ENCODE assay signal across 1 cellular context in genomic region chr3:106609666-106610301, GRCh38.
TF ChIP-seq lines count a peak whose summit lies in the region.

No MANE protein-coding gene starts in this region.

TF ChIP-seq in HepG2, 621 proteins besides CTCF, POLR2A, EP300 and RAD21 (continued from another document):
- TF ChIP-seq, protein P1, sequence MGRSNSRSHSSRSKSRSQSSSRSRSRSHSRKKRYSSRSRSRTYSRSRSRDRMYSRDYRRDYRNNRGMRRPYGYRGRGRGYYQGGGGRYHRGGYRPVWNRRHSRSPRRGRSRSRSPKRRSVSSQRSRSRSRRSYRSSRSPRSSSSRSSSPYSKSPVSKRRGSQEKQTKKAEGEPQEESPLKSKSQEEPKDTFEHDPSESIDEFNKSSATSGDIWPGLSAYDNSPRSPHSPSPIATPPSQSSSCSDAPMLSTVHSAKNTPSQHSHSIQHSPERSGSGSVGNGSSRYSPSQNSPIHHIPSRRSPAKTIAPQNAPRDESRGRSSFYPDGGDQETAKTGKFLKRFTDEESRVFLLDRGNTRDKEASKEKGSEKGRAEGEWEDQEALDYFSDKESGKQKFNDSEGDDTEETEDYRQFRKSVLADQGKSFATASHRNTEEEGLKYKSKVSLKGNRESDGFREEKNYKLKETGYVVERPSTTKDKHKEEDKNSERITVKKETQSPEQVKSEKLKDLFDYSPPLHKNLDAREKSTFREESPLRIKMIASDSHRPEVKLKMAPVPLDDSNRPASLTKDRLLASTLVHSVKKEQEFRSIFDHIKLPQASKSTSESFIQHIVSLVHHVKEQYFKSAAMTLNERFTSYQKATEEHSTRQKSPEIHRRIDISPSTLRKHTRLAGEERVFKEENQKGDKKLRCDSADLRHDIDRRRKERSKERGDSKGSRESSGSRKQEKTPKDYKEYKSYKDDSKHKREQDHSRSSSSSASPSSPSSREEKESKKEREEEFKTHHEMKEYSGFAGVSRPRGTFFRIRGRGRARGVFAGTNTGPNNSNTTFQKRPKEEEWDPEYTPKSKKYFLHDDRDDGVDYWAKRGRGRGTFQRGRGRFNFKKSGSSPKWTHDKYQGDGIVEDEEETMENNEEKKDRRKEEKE (IDR thresholded peaks at IDR 0.05): no peak
- no peak for TF ChIP-seq JUN (CRISPR knock-in tag; IDR thresholded peaks at IDR 0.05)
- TF ChIP-seq MYC (CRISPR knock-in tag; IDR thresholded peaks at IDR 0.05; ENCODE audit: borderline replicate concordance): no peak
- TF ChIP-seq SMC3 (IDR thresholded peaks at IDR 0.05; ENCODE audit: low read length): peak; percentile 63
- TF ChIP-seq ZNF672 (CRISPR knock-in tag; IDR thresholded peaks at IDR 0.05): no peak
- no peak for TF ChIP-seq PAWR (CRISPR knock-in tag; IDR thresholded peaks at IDR 0.05; ENCODE audit: borderline replicate concordance)
- TF ChIP-seq ZBTB37 (CRISPR knock-in tag; IDR thresholded peaks at IDR 0.05): no peak
- TF ChIP-seq STAG1 (CRISPR knock-in tag; IDR thresholded peaks at IDR 0.05): peak; percentile 87
- TF ChIP-seq ZNF460 (CRISPR knock-in tag; IDR thresholded peaks at IDR 0.05; ENCODE audit: borderline replicate concordance): no peak
- TF ChIP-seq HDAC6 (IDR thresholded peaks at IDR 0.05; ENCODE audit: low read depth, low read length): no peak
- TF ChIP-seq DNMT3B (CRISPR knock-in tag; conservative IDR thresholded peaks at IDR 0.05): 0 out of 2 replicates have a peak, but pooled peaks have one; percentile 57
- TF ChIP-seq ZNF790 (CRISPR knock-in tag; IDR thresholded peaks at IDR 0.05; ENCODE audit: borderline replicate concordance): no peak
- no peak for TF ChIP-seq CHD4 (IDR thresholded peaks at IDR 0.05; ENCODE audit: borderline replicate concordance, low read length)
- TF ChIP-seq GABPA (IDR thresholded peaks at IDR 0.05; ENCODE audit: low read depth, low read length): no peak
- TF ChIP-seq GABPA (CRISPR knock-in tag; IDR thresholded peaks at IDR 0.05; ENCODE audit: low read depth): no peak
